15 cellular contexts compared by ENCODE assay signal in genomic region chr17:81337449-81337848, GRCh38. TPM values are rescaled to one million over a fixed set of nuclear protein-coding genes. Genes with fewer than 3 reads are reported as not detected.
DNase-seq lines count a peak whose midpoint lies in the region; ATAC-seq, FAIRE-seq and TF ChIP-seq lines count a peak whose summit lies in the region.
"Had no signal": no experiment of that assay in that cellular context is flagged by ENCODE, and none has a peak within 500 bp of the region (broad histone marks: within the 10 kb centered on the region; RNA-seq: fewer than 3 reads in every experiment).

No MANE protein-coding gene starts in this region.

- H3K27ac Mint-ChIP-seq in endodermal cell (no peak overlapping the region), neural crest cell (ENCODE audit: unreplicated experiment) (no peak overlapping the region)
- H3K27ac Mint-ChIP-seq: activated naive CD4-positive, alpha-beta T cell treated with anti-CD3 and anti-CD28 coated beads for 36 hours had no signal

- H3K4me1 ChIP-seq in BE2C (peaks cover 53% of the 10 kb centered on the region), endodermal cell (ENCODE audit: control insufficient read depth, insufficient read depth, low read length) (peaks cover 11% of the 10 kb centered on the region)

- H3K4me3 ChIP-seq in BE2C (ENCODE audit: low read depth, low read length), result no peak overlapping the region
- H3K4me3 ChIP-seq in endodermal cell (ENCODE audit: low read length), result no peak overlapping the region

- H3K9me3 ChIP-seq in BE2C (no peaks in the 10 kb centered on the region), endodermal cell (ENCODE audit: control insufficient read depth, low read length) (no peaks in the 10 kb centered on the region)

- no peak overlapping the region for H3K9ac ChIP-seq in endodermal cell (ENCODE audit: extremely low read depth, low read length, poor library complexity, severe bottlenecking)
- H3K9ac ChIP-seq: parathyroid adenoma had no signal

- H3K36me3 ChIP-seq in BE2C, result peaks cover under 1% of the 10 kb centered on the region
- no peaks in the 10 kb centered on the region for H3K36me3 ChIP-seq in endodermal cell (ENCODE audit: control insufficient read depth, insufficient read depth, low read length)

- H3K4me1 Mint-ChIP-seq in endodermal cell (peaks cover 18% of the 10 kb centered on the region), neural crest cell (peaks cover 31% of the 10 kb centered on the region)

- peaks cover 20% of the 10 kb centered on the region for H3K27me3 Mint-ChIP-seq in endodermal cell (ENCODE audit: insufficient read depth)
- peaks cover 11% of the 10 kb centered on the region for H3K27me3 Mint-ChIP-seq in neural crest cell (ENCODE audit: low read depth)

- H3K27me3 ChIP-seq in BE2C, result peaks cover 12% of the 10 kb centered on the region
- no peaks in the 10 kb centered on the region for H3K27me3 ChIP-seq in endodermal cell (ENCODE audit: control insufficient read depth, insufficient read depth, low read length, poor library complexity, severe bottlenecking)

- ATAC-seq in GM19467 (IDR thresholded peaks at IDR 0.05; ENCODE audit: unreplicated experiment), result no peak

- DNase-seq in BE2C (peak; percentile 44), NCI-H2196 (lab: John Stamatoyannopoulos, UW; ENCODE audit: unreplicated experiment) (peak; percentile 60), endodermal cell (peak; percentile 68), neural crest cell (ENCODE audit: low read depth, low spot score) (no peak), frontal cortex (ENCODE audit: low spot score in 2 of 2) (no peak), foreskin melanocyte (no peak)
- DNase-seq in NK-92 treated with Interleukin-12 subunit alpha and Interleukin-12 subunit beta, amount 100 ng/mL, for 24 hours (lab: John Stamatoyannopoulos, UW), result no peak
- DNase-seq: activated naive CD4-positive, alpha-beta T cell treated with anti-CD3 and anti-CD28 coated beads for 36 hours; central memory CD4-positive, alpha-beta T cell; DND-41; mesenchymal stem cell; NCI-H524 treated with DMSO at 0.1 percent for 48 hours; stimulated activated CD4-positive, alpha-beta T cell treated with anti-CD3 and anti-CD28 coated beads, Interleukin-1b, Interleukin-23, amount 100 ng/mL, for 48 hours had no signal

- 67 to 69% methylated on average over 3 to 14 of the region's 14 CpGs for WGBS in endodermal cell (ENCODE audit: insufficient coverage in 1 of 2, insufficient read length in 1 of 2), 2 experiments

- H3K27ac ChIP-seq in endodermal cell (ENCODE audit: low read depth, low read length), result no peak overlapping the region
- H3K27ac ChIP-seq: parathyroid adenoma had no signal

- H3K9me3 Mint-ChIP-seq in endodermal cell (no peaks in the 10 kb centered on the region), neural crest cell (no peaks in the 10 kb centered on the region)
- H3K9me3 Mint-ChIP-seq: activated naive CD4-positive, alpha-beta T cell treated with anti-CD3 and anti-CD28 coated beads for 36 hours had no signal

- H3K36me3 Mint-ChIP-seq in endodermal cell (ENCODE audit: low read depth) (no peaks in the 10 kb centered on the region), neural crest cell (ENCODE audit: low read depth) (peaks cover 4% of the 10 kb centered on the region)

- no peak for FAIRE-seq in frontal cortex (lab: Jason Lieb, UNC)

- no peak overlapping the region for H3K4me3 Mint-ChIP-seq in endodermal cell
- H3K4me3 Mint-ChIP-seq in neural crest cell, result peak overlapping the region; percentile 90
- H3K4me3 Mint-ChIP-seq: activated naive CD4-positive, alpha-beta T cell treated with anti-CD3 and anti-CD28 coated beads for 36 hours had no signal

- TF ChIP-seq CTCF in BE2C (IDR thresholded peaks at IDR 0.05; ENCODE audit: low read depth, low read length), result no peak
- TF ChIP-seq CTCF in endodermal cell (conservative IDR thresholded peaks at IDR 0.05), result no peak
- TF ChIP-seq CTCF in neural crest cell (conservative IDR thresholded peaks at IDR 0.05), result no peak

RNA-seq across cellular contexts. Expression of gene SLC38A10, which starts 42.3 kb away (rescaled TPM):
- polyA plus RNA-seq in BE2C (2012; ENCODE audit: insufficient read depth, insufficient read length, low read depth), result 41.2 TPM
- total RNA-seq in endodermal cell (10 to 100 TPM; 60.2 to 90.3 TPM), neural crest cell (59.6 and 63.3 TPM in 2 replicates), frontal cortex (13.9 TPM)
- 30.6 TPM for polyA plus RNA-seq in endodermal cell (2013, experiment 1 of 2)
- 33.5 TPM for polyA plus RNA-seq in endodermal cell (2013, experiment 2 of 2)

RNA-seq across cellular contexts. Expression of gene BAHCC1, which starts 57.8 kb away (rescaled TPM):
- 23.2 TPM for polyA plus RNA-seq in BE2C (2012; ENCODE audit: insufficient read depth, insufficient read length, low read depth)
- total RNA-seq in endodermal cell, result 10 to 100 TPM; 63.9 to 78.1 TPM
- 40.3 TPM for polyA plus RNA-seq in endodermal cell (2013, experiment 1 of 2)
- polyA plus RNA-seq in endodermal cell (2013, experiment 2 of 2), result 37.2 TPM
- 57.4 and 61.3 TPM in 2 replicates for total RNA-seq in neural crest cell
- total RNA-seq in frontal cortex, result 5.7 TPM

Comparison
In these comparisons a context has a peak if more than half of its experiments do, and no peak if none do; other contexts are left out.
1. DNase-seq: peak in BE2C (single experiment), NCI-H2196 (single experiment) and endodermal cell (single experiment); none in neural crest cell (single experiment), frontal cortex (0 of 2), NK-92 treated with Interleukin-12 subunit alpha and Interleukin-12 subunit beta, amount 100 ng/mL, for 24 hours (single experiment) and foreskin melanocyte (single experiment).